Comparison of ENCODE assay signal across 15 cellular contexts in genomic region chr10:110429301-110429700, GRCh38.
DNase-seq lines count a peak whose midpoint lies in the region; ATAC-seq, FAIRE-seq and TF ChIP-seq lines count a peak whose summit lies in the region.
"Had no signal": no experiment of that assay in that cellular context is flagged by ENCODE, and none has a peak within 500 bp of the region (broad histone marks: within the 10 kb centered on the region; RNA-seq: fewer than 3 reads in every experiment).

No MANE protein-coding gene starts in this region.

- no peaks in the 10 kb centered on the region for H3K27me3 ChIP-seq in brain microvascular endothelial cell (replicated peaks)
- H3K27me3 ChIP-seq: neutrophil had no signal

- no peak for DNase-seq in T-helper 1 cell
- no peak for DNase-seq in GM12891 (ENCODE audit: insufficient read length, low spot score)
- DNase-seq in activated naive CD8-positive, alpha-beta T cell treated with anti-CD3 and anti-CD28 coated beads, Interleukin-2, amount 50 U/mL, for 24 hours, result no peak
- no peak for DNase-seq in osteocyte (ENCODE audit: extremely low spot score, unreplicated experiment)
- DNase-seq in brain microvascular endothelial cell, result no peak
- no peak for DNase-seq in globus pallidus (ENCODE audit: low spot score)
- DNase-seq: hippocampal formation, Right ventricle myocardium superior had no signal

- in situ Hi-C loops in brain microvascular endothelial cell (cut with HindIII; ENCODE audit: low pct_ligation_motif_present, low sequenced_read_pairs), result no loop called here

- no peak overlapping the region for H3K4me3 ChIP-seq in brain microvascular endothelial cell (ENCODE audit: low read depth, low read length)

- H3K27ac Mint-ChIP-seq in T-helper 1 cell treated with Interleukin-12 subunit alpha and Interleukin-12 subunit beta and Interleukin-4 antibody, amounts not matched to agents 30 μg/mL and 1 μg/mL, for 36 hours, result peak overlapping the region; percentile 19
- H3K27ac Mint-ChIP-seq in activated naive CD8-positive, alpha-beta T cell treated with anti-CD3 and anti-CD28 coated beads, Interleukin-2, amount 50 U/mL, for 24 hours, result peak overlapping the region; percentile 30
- H3K27ac Mint-ChIP-seq in osteocyte (ENCODE audit: unreplicated experiment), result peak overlapping the region; percentile 48

- no peak for TF ChIP-seq CTCF in osteocyte (IDR thresholded peaks at IDR 0.05)
- TF ChIP-seq CTCF in brain microvascular endothelial cell (IDR thresholded peaks at IDR 0.05; ENCODE audit: low read depth, low read length, missing control alignments), result no peak

- H3K27ac ChIP-seq in brain microvascular endothelial cell, result no peak overlapping the region
- H3K27ac ChIP-seq: HL-60, neutrophil had no signal

- FAIRE-seq in GM12891 (lab: Jason Lieb, UNC), result peak; percentile 35
- FAIRE-seq: A204.1, D721Med, TTC549 had no signal

- H3K9me3 Mint-ChIP-seq in T-helper 1 cell treated with Interleukin-12 subunit alpha and Interleukin-12 subunit beta and Interleukin-4 antibody, amounts not matched to agents 30 μg/mL and 1 μg/mL, for 36 hours, result peaks cover 8% of the 10 kb centered on the region
- H3K9me3 Mint-ChIP-seq in activated naive CD8-positive, alpha-beta T cell treated with anti-CD3 and anti-CD28 coated beads, Interleukin-2, amount 50 U/mL, for 24 hours, result peaks cover 3% of the 10 kb centered on the region
- no peaks in the 10 kb centered on the region for H3K9me3 Mint-ChIP-seq in osteocyte (ENCODE audit: unreplicated experiment)

- ATAC-seq in activated naive CD8-positive, alpha-beta T cell treated with anti-CD3 and anti-CD28 coated beads, Interleukin-2, amount 50 U/mL, for 24 hours, result peak; percentile 29
- no peak for ATAC-seq in HG03108 (IDR thresholded peaks at IDR 0.05; ENCODE audit: unreplicated experiment)

- H3K27me3 Mint-ChIP-seq in T-helper 1 cell treated with Interleukin-12 subunit alpha and Interleukin-12 subunit beta and Interleukin-4 antibody, amounts not matched to agents 30 μg/mL and 1 μg/mL, for 36 hours (ENCODE audit: low read depth), result no peaks in the 10 kb centered on the region
- H3K27me3 Mint-ChIP-seq in activated naive CD8-positive, alpha-beta T cell treated with anti-CD3 and anti-CD28 coated beads, Interleukin-2, amount 50 U/mL, for 24 hours, result no peaks in the 10 kb centered on the region
- H3K27me3 Mint-ChIP-seq in osteocyte (ENCODE audit: unreplicated experiment), result no peaks in the 10 kb centered on the region

- no peaks in the 10 kb centered on the region for H3K36me3 ChIP-seq in brain microvascular endothelial cell (replicated peaks)
- H3K36me3 ChIP-seq: neutrophil had no signal

- peaks cover 6% of the 10 kb centered on the region for H3K36me3 Mint-ChIP-seq in T-helper 1 cell treated with Interleukin-12 subunit alpha and Interleukin-12 subunit beta and Interleukin-4 antibody, amounts not matched to agents 30 μg/mL and 1 μg/mL, for 36 hours (ENCODE audit: low read depth)
- no peaks in the 10 kb centered on the region for H3K36me3 Mint-ChIP-seq in activated naive CD8-positive, alpha-beta T cell treated with anti-CD3 and anti-CD28 coated beads, Interleukin-2, amount 50 U/mL, for 24 hours (ENCODE audit: low read depth)
- H3K36me3 Mint-ChIP-seq in osteocyte (ENCODE audit: unreplicated experiment), result no peaks in the 10 kb centered on the region

- no peak overlapping the region for H3K4me3 Mint-ChIP-seq in T-helper 1 cell treated with Interleukin-12 subunit alpha and Interleukin-12 subunit beta and Interleukin-4 antibody, amounts not matched to agents 30 μg/mL and 1 μg/mL, for 36 hours
- H3K4me3 Mint-ChIP-seq in activated naive CD8-positive, alpha-beta T cell treated with anti-CD3 and anti-CD28 coated beads, Interleukin-2, amount 50 U/mL, for 24 hours, result no peak overlapping the region
- no peak overlapping the region for H3K4me3 Mint-ChIP-seq in osteocyte (ENCODE audit: unreplicated experiment)

- no peak for TF ChIP-seq POLR2A in GM12891 (IDR thresholded peaks at IDR 0.05; ENCODE audit: low read depth, low read length)

- H3K4me1 Mint-ChIP-seq in T-helper 1 cell treated with Interleukin-12 subunit alpha and Interleukin-12 subunit beta and Interleukin-4 antibody, amounts not matched to agents 30 μg/mL and 1 μg/mL, for 36 hours (ENCODE audit: low read depth), result peaks cover 47% of the 10 kb centered on the region
- H3K4me1 Mint-ChIP-seq in activated naive CD8-positive, alpha-beta T cell treated with anti-CD3 and anti-CD28 coated beads, Interleukin-2, amount 50 U/mL, for 24 hours, result peaks cover 59% of the 10 kb centered on the region
- peaks cover 34% of the 10 kb centered on the region for H3K4me1 Mint-ChIP-seq in osteocyte (ENCODE audit: unreplicated experiment)

TF ChIP-seq in GM12891, 5 proteins besides CTCF, POLR2A, EP300 and RAD21:
- TF ChIP-seq POLR2AphosphoS5 (IDR thresholded peaks at IDR 0.05; ENCODE audit: low read depth, low read length) (no peak), TAF1 (IDR thresholded peaks at IDR 0.05; ENCODE audit: low read depth, low read length) (no peak), POU2F2 (IDR thresholded peaks at IDR 0.05; ENCODE audit: low read depth, low read length) (no peak), PAX5 (IDR thresholded peaks at IDR 0.05; ENCODE audit: insufficient read depth, low read length, severe bottlenecking) (no peak), SPI1 (IDR thresholded peaks at IDR 0.05; ENCODE audit: low read depth, low read length) (no peak)
